ENCODE assay signal across 22 cellular contexts in genomic region chr13:22496803-22497508, GRCh38.
"Had no signal": no experiment of that assay in that cellular context is flagged by ENCODE, and none has a peak within 500 bp of the region (broad histone marks: within the 10 kb centered on the region; RNA-seq: fewer than 3 reads in every experiment).

No MANE protein-coding gene starts in this region.

- H3K27me3 ChIP-seq: MG63, SJSA1 had no signal

- ATAC-seq: HepG2 had no signal

- H3K36me3 ChIP-seq: MG63, SJSA1 had no signal

- DNase-seq: IMR-90, Karpas-422, KG1, MG63, NCI-H1092 treated with DMSO at 0.1 percent for 48 hours, NCI-H1436, NCI-H187, NCI-H2029, NCI-H2081 treated with DMSO at 0.1 percent for 48 hours, NCI-H2171, NCI-H226, NCI-H446, NCI-H510A, NCI-H524 treated with DMSO at 0.1 percent for 48 hours, NCI-H69, NCI-H774, Right ventricle myocardium superior, RPMI8226, SIG-M5, SK-N-SH had no signal

- H3K27ac ChIP-seq: SJSA1 had no signal

- H3K4me3 ChIP-seq: MG63, SJSA1 had no signal

- H3K9ac ChIP-seq: SK-N-SH had no signal

- H3K9me3 ChIP-seq: MG63, SJSA1, SK-N-SH had no signal

- H3K4me2 ChIP-seq: SK-N-SH had no signal

- H3K4me1 ChIP-seq: SJSA1 had no signal
